In the genomic region with DNA sequence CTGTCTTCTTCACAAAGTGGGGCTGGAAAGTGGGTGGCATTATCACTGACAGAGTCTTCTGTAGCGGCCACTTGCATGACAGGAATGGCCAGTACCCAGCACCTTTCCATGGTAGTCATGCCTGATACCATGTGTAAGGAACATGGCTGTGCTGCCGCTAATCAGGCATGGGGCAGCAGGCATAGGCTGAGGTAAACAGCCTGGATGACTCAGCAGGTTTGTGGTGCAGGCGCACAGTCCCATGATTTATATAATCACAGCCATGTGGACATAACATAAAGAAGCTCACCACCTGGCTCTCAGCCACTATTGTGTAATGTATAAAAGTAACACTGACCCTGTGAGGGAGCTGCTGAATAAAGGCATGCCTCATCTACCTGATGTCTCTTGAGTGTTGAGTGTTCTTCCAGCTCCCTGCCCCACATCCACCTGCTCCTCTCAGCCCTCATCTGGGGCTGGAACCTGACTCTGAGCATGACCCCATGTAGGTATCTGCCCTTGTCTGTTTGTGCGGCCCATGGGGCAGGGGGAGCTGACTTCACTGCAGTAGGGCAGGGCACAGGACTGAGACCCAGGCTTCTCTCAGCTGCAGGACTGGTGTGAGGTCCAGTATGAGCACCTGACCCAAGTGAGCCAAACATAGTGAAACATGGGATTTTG, we compare ENCODE assay signal across 1 cellular context.
TF ChIP-seq lines count a peak whose summit lies in the region.

No MANE protein-coding gene starts in this region.

TF ChIP-seq in K562, 482 proteins besides CTCF, POLR2A, EP300 and RAD21 (continues in another document):
- TF ChIP-seq NFATC3 (IDR thresholded peaks at IDR 0.05) (no peak), SMC3 (conservative IDR thresholded peaks at IDR 0.05; ENCODE audit: insufficient read depth, low read depth, low read length) (no peak), KDM1A (IDR thresholded peaks at IDR 0.05) (peak; percentile 13 to 23; a peak in 2 of 4 replicates), ZNF280B (CRISPR knock-in tag; IDR thresholded peaks at IDR 0.05) (no peak), ZBED1 (IDR thresholded peaks at IDR 0.05) (no peak), ZFP1 (CRISPR knock-in tag; IDR thresholded peaks at IDR 0.05) (no peak), MTF1 (CRISPR knock-in tag; IDR thresholded peaks at IDR 0.05; ENCODE audit: borderline replicate concordance) (no peak), POLR2G (IDR thresholded peaks at IDR 0.05; ENCODE audit: low read depth, low read length) (no peak), ZNF444 (CRISPR knock-in tag; IDR thresholded peaks at IDR 0.05) (no peak), ZNF124 (CRISPR knock-in tag; IDR thresholded peaks at IDR 0.05) (no peak), L3MBTL2 (IDR thresholded peaks at IDR 0.05) (peak; percentile 33; the same call in 1 of the 2 replicates), GABPB2 (CRISPR knock-in tag; conservative IDR thresholded peaks at IDR 0.05) (no peak), FOXJ3 (CRISPR knock-in tag; IDR thresholded peaks at IDR 0.05) (no peak), ZBTB26 (CRISPR knock-in tag; IDR thresholded peaks at IDR 0.05) (no peak), FOXJ2 (tag; IDR thresholded peaks at IDR 0.05) (peak; percentile 70), HCFC1 (IDR thresholded peaks at IDR 0.05; ENCODE audit: low read depth, low read length) (no peak), E2F3 (CRISPR knock-in tag; IDR thresholded peaks at IDR 0.05) (no peak), ZNF274 (IDR thresholded peaks at IDR 0.05; ENCODE audit: borderline replicate concordance, low read depth, low read length) (no peak), CBX3 (IDR thresholded peaks at IDR 0.05; ENCODE audit: borderline replicate concordance in 1 of 2, low read length in 2 of 2) (peak in 1 of 2 experiments; percentile 62; a peak in 1 of 3 replicates), CREB3 (tag; conservative IDR thresholded peaks at IDR 0.05; ENCODE audit: low read depth) (peak; percentile 90), FOXM1 (IDR thresholded peaks at IDR 0.05; ENCODE audit: low read depth) (no peak), FOXM1 (CRISPR knock-in tag; IDR thresholded peaks at IDR 0.05; ENCODE audit: low read depth) (no peak), PHB2 (IDR thresholded peaks at IDR 0.05; ENCODE audit: low read depth) (no peak), ILK (tag; IDR thresholded peaks at IDR 0.05; ENCODE audit: borderline replicate concordance, low read depth) (no peak), SRSF3 (IDR thresholded peaks at IDR 0.05; ENCODE audit: insufficient read depth, low read length) (no peak), NR4A1 (CRISPR knock-in tag; IDR thresholded peaks at IDR 0.05) (no peak), NR4A1 (tag; IDR thresholded peaks at IDR 0.05) (peak; percentile 85; the same call in 1 of the 2 replicates), SREBF1 (IDR thresholded peaks at IDR 0.05; ENCODE audit: borderline replicate concordance, low read depth, low read length) (no peak), RBM15 (IDR thresholded peaks at IDR 0.05; ENCODE audit: insufficient read depth, low read length) (no peak), CREB1 (IDR thresholded peaks at IDR 0.05) (no peak), CREB1 (CRISPR knock-in tag; IDR thresholded peaks at IDR 0.05) (no peak), SRSF1 (IDR thresholded peaks at IDR 0.05; ENCODE audit: low read depth, low read length) (no peak), MNT (conservative IDR thresholded peaks at IDR 0.05) (peak in 1 of 2 experiments; percentile 24; a peak in 1 of 4 replicates), HMGN3 (IDR thresholded peaks at IDR 0.05; ENCODE audit: borderline replicate concordance, extremely low read depth, insufficient read length, low read depth, low read length) (no peak), DNMT1 (IDR thresholded peaks at IDR 0.05) (no peak), ZNF77 (CRISPR knock-in tag; IDR thresholded peaks at IDR 0.05) (no peak), CHD7 (IDR thresholded peaks at IDR 0.05; ENCODE audit: low read depth, low read length) (no peak), KLF6 (CRISPR knock-in tag; IDR thresholded peaks at IDR 0.05; ENCODE audit: borderline replicate concordance) (no peak), MXD1 (CRISPR knock-in tag; IDR thresholded peaks at IDR 0.05; ENCODE audit: borderline replicate concordance, poor library complexity, severe bottlenecking) (no peak), C11orf30 (IDR thresholded peaks at IDR 0.05; ENCODE audit: low read depth) (peak; percentile 77), YY1 (IDR thresholded peaks at IDR 0.05; ENCODE audit: borderline replicate concordance in 1 of 3, control insufficient read depth in 1 of 3, extremely low read depth in 1 of 3, insufficient read depth in 3 of 3, insufficient read length in 1 of 3, insufficient replicate concordance in 2 of 3, low read depth in 1 of 3, low read length in 2 of 3) (peak in 1 of 3 experiments; percentile 22), NFIC (IDR thresholded peaks at IDR 0.05) (0 out of 2 replicates have a peak, but pooled peaks have one; percentile 21)
- TF ChIP-seq, protein P1, sequence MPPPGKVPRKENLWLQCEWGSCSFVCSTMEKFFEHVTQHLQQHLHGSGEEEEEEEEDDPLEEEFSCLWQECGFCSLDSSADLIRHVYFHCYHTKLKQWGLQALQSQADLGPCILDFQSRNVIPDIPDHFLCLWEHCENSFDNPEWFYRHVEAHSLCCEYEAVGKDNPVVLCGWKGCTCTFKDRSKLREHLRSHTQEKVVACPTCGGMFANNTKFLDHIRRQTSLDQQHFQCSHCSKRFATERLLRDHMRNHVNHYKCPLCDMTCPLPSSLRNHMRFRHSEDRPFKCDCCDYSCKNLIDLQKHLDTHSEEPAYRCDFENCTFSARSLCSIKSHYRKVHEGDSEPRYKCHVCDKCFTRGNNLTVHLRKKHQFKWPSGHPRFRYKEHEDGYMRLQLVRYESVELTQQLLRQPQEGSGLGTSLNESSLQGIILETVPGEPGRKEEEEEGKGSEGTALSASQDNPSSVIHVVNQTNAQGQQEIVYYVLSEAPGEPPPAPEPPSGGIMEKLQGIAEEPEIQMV (tag; conservative IDR thresholded peaks at IDR 0.05; ENCODE audit: low read depth), result 0 out of 2 replicates have a peak, but pooled peaks have one; percentile 7
